ENCODE assay signal across 18 cellular contexts in the genomic region with DNA sequence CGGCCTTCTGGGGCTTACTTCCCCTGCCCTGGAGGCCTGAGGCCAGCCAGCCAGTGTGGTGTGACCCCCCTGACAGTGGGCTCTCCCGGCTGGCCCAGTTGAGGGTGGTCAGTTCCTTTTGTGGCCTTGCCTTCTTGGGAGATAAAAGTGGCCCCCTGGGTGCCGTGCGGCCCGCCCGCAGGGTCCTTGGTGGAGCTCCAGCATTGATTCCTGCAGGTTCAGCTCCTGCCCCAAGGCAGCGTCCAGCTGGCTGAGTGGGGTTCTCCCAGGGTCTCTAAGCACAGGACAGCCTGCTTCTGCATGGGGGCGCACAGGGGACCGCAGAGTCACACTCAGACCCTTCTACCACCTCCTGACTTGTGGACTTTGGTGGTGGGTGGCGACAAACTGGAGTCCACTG.
DNase-seq lines count a peak whose midpoint lies in the region; ATAC-seq and TF ChIP-seq lines count a peak whose summit lies in the region.
"Had no signal": no experiment of that assay in that cellular context is flagged by ENCODE, and none has a peak within 500 bp of the region (broad histone marks: within the 10 kb centered on the region; RNA-seq: fewer than 3 reads in every experiment).

No MANE protein-coding gene starts in this region.

- no peak overlapping the region for H2BK12ac ChIP-seq in neuronal stem cell (ENCODE audit: low read length)

- H3K4me3 ChIP-seq in BLaER1 (no peak overlapping the region), neuronal stem cell (ENCODE audit: low read length in 2 of 2) (no peak overlapping the region), SJCRH30 (no peak overlapping the region)
- H3K4me3 ChIP-seq: GM23248, Peyer's patch had no signal

- H3K27me3 Mint-ChIP-seq in HFFc6 (ENCODE audit: insufficient read depth) (peaks cover 6% of the 10 kb centered on the region), WTC11 (ENCODE audit: low read depth) (no peaks in the 10 kb centered on the region)
- H3K27me3 Mint-ChIP-seq: CD4-positive, alpha-beta T cell had no signal

- H2AK5ac ChIP-seq in neuronal stem cell (ENCODE audit: low read depth, low read length) = no peak overlapping the region

- H3K9ac ChIP-seq in BLaER1 (peak overlapping the region; percentile 5), neuronal stem cell (ENCODE audit: low read depth, low read length, poor library complexity) (no peak overlapping the region)
- H3K9ac ChIP-seq: GM23248 had no signal

- POLR2A ChIA-PET in WTC11 (lab: Charles Lee) = interaction anchor here (1.2 kb wide), 1 partner anchor 18 kb away, joined by 3 read pairs; no protein-coding TSS in a partner anchor

- TF ChIP-seq CTCF in HFFc6 (IDR thresholded peaks at IDR 0.05) = no peak
- no peak for TF ChIP-seq CTCF in WTC11 (IDR thresholded peaks at IDR 0.05)

- H4K8ac ChIP-seq in neuronal stem cell (ENCODE audit: low read depth, low read length) = no peak overlapping the region

- H3K4ac ChIP-seq in neuronal stem cell (ENCODE audit: low read length) = no peak overlapping the region

- peak overlapping the region; percentile 93 for H3K4me2 ChIP-seq in BLaER1
- H3K4me2 ChIP-seq in neuronal stem cell (ENCODE audit: insufficient read depth, low read length, poor library complexity, severe bottlenecking) = no peak overlapping the region

- ATAC-seq in WTC11 = no peak
- no peak for ATAC-seq in HG03025 (IDR thresholded peaks at IDR 0.05; ENCODE audit: low FRiP score, unreplicated experiment)

- no CpG with 5 or more reads among the region's 10 CpGs for whole genome bisulfite sequencing in neuronal stem cell (ENCODE audit: extremely low coverage in 2 of 2, insufficient read length in 2 of 2, insufficient replicate concordance in 1 of 2), 2 donors

- H3K36me3 ChIP-seq in BLaER1 = peaks cover 23% of the 10 kb centered on the region
- peaks cover 0 to 2% of the 10 kb centered on the region in 2 donors for H3K36me3 ChIP-seq in neuronal stem cell (replicated peaks in 1 of 2; ENCODE audit: control insufficient read depth in 2 of 2, insufficient read depth in 2 of 2, low read length in 2 of 2)
- H3K36me3 ChIP-seq in SJCRH30 = no peaks in the 10 kb centered on the region
- H3K36me3 ChIP-seq: Peyer's patch had no signal

- DNase-seq in HFFc6 (no peak), WTC11 (ENCODE audit: low spot score) (no peak), neuronal stem cell (ENCODE audit: low spot score) (no peak), NCI-H510A (lab: John Stamatoyannopoulos, UW) (no peak), DMS153 treated with DMSO at 0.1 percent for 48 hours (lab: John Stamatoyannopoulos, UW; ENCODE audit: unreplicated experiment) (no peak), SJCRH30 (no peak)
- DNase-seq: CD4-positive, alpha-beta T cell; DMS79 treated with DMSO at 0.1 percent for 48 hours; GDM1; GM23248; Kasumi-1; NCI-H1417 treated with DMSO at 0.1 percent for 48 hours; NCI-H2081; NCI-H226; Peyer's patch; SHP77 had no signal

- peak overlapping the region; percentile 23 for H3K18ac ChIP-seq in neuronal stem cell (ENCODE audit: low read length)

- H3K9me3 ChIP-seq in BLaER1 (no peaks in the 10 kb centered on the region), neuronal stem cell (replicated peaks in 1 of 2; ENCODE audit: control insufficient read depth in 2 of 2, insufficient read depth in 1 of 2, low read depth in 1 of 2, low read length in 2 of 2) (no peaks in the 10 kb centered on the region), SJCRH30 (replicated peaks) (no peaks in the 10 kb centered on the region)
- H3K9me3 ChIP-seq: Peyer's patch had no signal

- H4K20me1 ChIP-seq in BLaER1 = peaks cover 100% of the 10 kb centered on the region

- no peak overlapping the region for H4K91ac ChIP-seq in neuronal stem cell (ENCODE audit: low read depth, low read length, poor library complexity)

- no peak overlapping the region for H2BK120ac ChIP-seq in neuronal stem cell (ENCODE audit: low read depth, low read length)

- CTCF ChIA-PET in WTC11 (lab: Charles Lee) = interaction anchor here (1.1 to 2.9 kb wide), 3 partner anchors 10 to 54 kb away, joined by 3 to 19 read pairs (median 3); no protein-coding TSS in a partner anchor

- H3K14ac ChIP-seq in neuronal stem cell (ENCODE audit: low read length) = no peak overlapping the region

- no peak overlapping the region for H2BK5ac ChIP-seq in neuronal stem cell (ENCODE audit: low read length)

- H3K4me1 Mint-ChIP-seq in HFFc6 (ENCODE audit: low read depth) = peaks cover 51% of the 10 kb centered on the region
- H3K4me1 Mint-ChIP-seq in WTC11 = peaks cover 83% of the 10 kb centered on the region

- H3K4me3 Mint-ChIP-seq in HFFc6 = no peak overlapping the region
- no peak overlapping the region; the same call in 1 of the 2 replicates for H3K4me3 Mint-ChIP-seq in WTC11
- H3K4me3 Mint-ChIP-seq: CD4-positive, alpha-beta T cell had no signal

- H3K9me3 Mint-ChIP-seq in HFFc6 (0 out of 2 replicates have a peak, but pooled peaks cover 3% of the 10 kb centered on the region), WTC11 (no peaks in the 10 kb centered on the region)
- H3K9me3 Mint-ChIP-seq: CD4-positive, alpha-beta T cell had no signal

- H3K27me3 ChIP-seq in BLaER1 (no peaks in the 10 kb centered on the region), neuronal stem cell (ENCODE audit: control insufficient read depth in 3 of 3, insufficient read depth in 3 of 3, low read depth in 1 of 3, low read length in 3 of 3) (no peaks in the 10 kb centered on the region), SJCRH30 (no peaks in the 10 kb centered on the region)
- H3K27me3 ChIP-seq: Peyer's patch had no signal

- H3K23ac ChIP-seq in neuronal stem cell (ENCODE audit: low read depth, low read length, poor library complexity) = no peak overlapping the region

- H3K79me1 ChIP-seq in neuronal stem cell (ENCODE audit: low read depth, low read length) = peaks cover 6% of the 10 kb centered on the region

- no peak overlapping the region for H2BK15ac ChIP-seq in neuronal stem cell (ENCODE audit: low read length)

- H3K27ac ChIP-seq in BLaER1 = peak overlapping the region; percentile 70
- no peak overlapping the region for H3K27ac ChIP-seq in neuronal stem cell (replicated peaks; ENCODE audit: low read length)
- no peak overlapping the region for H3K27ac ChIP-seq in SJCRH30
- H3K27ac ChIP-seq: GM23248, Peyer's patch had no signal

- no peak overlapping the region for H2AFZ ChIP-seq in neuronal stem cell (ENCODE audit: low read length)
- H2AFZ ChIP-seq: GM23248 had no signal

- H3K27ac Mint-ChIP-seq in HFFc6 (0 out of 2 replicates have a peak overlapping the region, but pooled peaks have one; percentile 100), WTC11 (peak overlapping the region; percentile 89)

- H3K36me3 Mint-ChIP-seq in HFFc6 (ENCODE audit: low read depth) (no peaks in the 10 kb centered on the region; the same call in 1 of the 2 replicates), WTC11 (no peaks in the 10 kb centered on the region)

- peaks cover 100% of the 10 kb centered on the region for H3K4me1 ChIP-seq in BLaER1
- peaks cover 16 to 18% of the 10 kb centered on the region in 2 donors for H3K4me1 ChIP-seq in neuronal stem cell (ENCODE audit: control insufficient read depth in 2 of 2, insufficient read depth in 1 of 2, low read depth in 1 of 2, low read length in 2 of 2)
- H3K4me1 ChIP-seq in SJCRH30 = peaks cover 19% of the 10 kb centered on the region

TF ChIP-seq in WTC11, 78 proteins besides CTCF, POLR2A, EP300 and RAD21:
- TF ChIP-seq JUN (CRISPR knock-in tag; IDR thresholded peaks at IDR 0.05) (no peak), MYBL2 (CRISPR knock-in tag; IDR thresholded peaks at IDR 0.05) (no peak), ATF1 (CRISPR knock-in tag; IDR thresholded peaks at IDR 0.05) (no peak)
- TF ChIP-seq, protein P1, sequence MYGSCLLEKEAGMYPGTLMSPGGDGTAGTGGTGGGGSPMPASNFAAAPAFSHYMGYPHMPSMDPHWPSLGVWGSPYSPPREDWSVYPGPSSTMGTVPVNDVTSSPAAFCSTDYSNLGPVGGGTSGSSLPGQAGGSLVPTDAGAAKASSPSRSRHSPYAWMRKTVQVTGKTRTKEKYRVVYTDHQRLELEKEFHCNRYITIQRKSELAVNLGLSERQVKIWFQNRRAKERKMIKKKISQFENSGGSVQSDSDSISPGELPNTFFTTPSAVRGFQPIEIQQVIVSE (CRISPR knock-in tag; IDR thresholded peaks at IDR 0.05; ENCODE audit: borderline replicate concordance) = no peak
- TF ChIP-seq, protein P2, sequence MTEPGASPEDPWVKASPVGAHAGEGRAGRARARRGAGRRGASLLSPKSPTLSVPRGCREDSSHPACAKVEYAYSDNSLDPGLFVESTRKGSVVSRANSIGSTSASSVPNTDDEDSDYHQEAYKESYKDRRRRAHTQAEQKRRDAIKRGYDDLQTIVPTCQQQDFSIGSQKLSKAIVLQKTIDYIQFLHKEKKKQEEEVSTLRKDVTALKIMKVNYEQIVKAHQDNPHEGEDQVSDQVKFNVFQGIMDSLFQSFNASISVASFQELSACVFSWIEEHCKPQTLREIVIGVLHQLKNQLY (CRISPR knock-in tag; IDR thresholded peaks at IDR 0.05) = no peak
TF ChIP-seq in WTC11: peak in this region for 0.
